Comparison of ENCODE assay signal across 32 cellular contexts in genomic region chr3:40287248-40287647, GRCh38.
"Had no signal": no experiment of that assay in that cellular context is flagged by ENCODE, and none has a peak within 500 bp of the region (broad histone marks: within the 10 kb centered on the region; RNA-seq: fewer than 3 reads in every experiment).

No MANE protein-coding gene starts in this region.

- H3K9me3 Mint-ChIP-seq: activated CD4-positive, alpha-beta T cell treated with anti-CD3 and anti-CD28 coated beads, Interleukin-2, amount 10 ng/mL, durations not matched to agents 24 days and 14 days; activated CD8-positive, alpha-beta T cell treated with anti-CD3 and anti-CD28 coated beads for 36 hours; central memory CD8-positive, alpha-beta T cell; T-helper 2 cell treated with Interferon-gamma antibody and Interleukin-4, amounts not matched to agents 5 μg/mL and 100 μg/mL, for 36 hours had no signal

- H3K27ac Mint-ChIP-seq: activated B cell treated with CpG ODN at 0.5 μM for 24 hours; activated CD4-positive, alpha-beta memory T cell treated with anti-CD3 and anti-CD28 coated beads for 36 hours; activated CD4-positive, alpha-beta T cell treated with anti-CD3 and anti-CD28 coated beads, Interleukin-2, amount 10 ng/mL, durations not matched to agents 24 days and 14 days; activated CD8-positive, alpha-beta T cell treated with anti-CD3 and anti-CD28 coated beads for 36 hours; activated naive CD4-positive, alpha-beta T cell treated with anti-CD3 and anti-CD28 coated beads for 36 hours; activated naive CD4-positive, alpha-beta T cell treated with anti-CD3 and anti-CD28 coated beads, Interleukin-2, amount 50 U/mL, for 72 hours; activated naive CD8-positive, alpha-beta T cell treated with anti-CD3 and anti-CD28 coated beads for 36 hours; T-helper 1 cell treated with Interleukin-12 subunit alpha and Interleukin-12 subunit beta and Interleukin-4 antibody, amounts not matched to agents 30 μg/mL and 1 μg/mL, for 36 hours; T-helper 2 cell treated with Interferon-gamma antibody and Interleukin-4, amounts not matched to agents 5 μg/mL and 100 μg/mL, for 36 hours had no signal

- H3K4me3 ChIP-seq: adrenal gland, body of pancreas, breast epithelium, cardiac muscle cell had no signal

- H3K4me3 Mint-ChIP-seq: activated B cell treated with CpG ODN at 0.5 μM for 24 hours; activated CD4-positive, alpha-beta memory T cell treated with anti-CD3 and anti-CD28 coated beads for 36 hours; activated CD4-positive, alpha-beta T cell treated with anti-CD3 and anti-CD28 coated beads, Interleukin-2, amount 10 ng/mL, durations not matched to agents 24 days and 14 days; activated CD8-positive, alpha-beta T cell treated with anti-CD3 and anti-CD28 coated beads for 36 hours; activated naive CD4-positive, alpha-beta T cell treated with anti-CD3 and anti-CD28 coated beads for 36 hours; activated naive CD8-positive, alpha-beta T cell treated with anti-CD3 and anti-CD28 coated beads for 36 hours; central memory CD8-positive, alpha-beta T cell; T-helper 1 cell treated with Interleukin-12 subunit alpha and Interleukin-12 subunit beta and Interleukin-4 antibody, amounts not matched to agents 30 μg/mL and 1 μg/mL, for 36 hours; T-helper 2 cell treated with Interferon-gamma antibody and Interleukin-4, amounts not matched to agents 5 μg/mL and 100 μg/mL, for 36 hours had no signal

- H3K27me3 ChIP-seq: adrenal gland, body of pancreas, brain microvascular endothelial cell, breast epithelium, cardiac muscle cell had no signal

- DNase-seq: activated B cell treated with CpG ODN at 0.5 μM for 24 hours; activated CD4-positive, alpha-beta memory T cell treated with anti-CD3 and anti-CD28 coated beads for 36 hours; activated CD4-positive, alpha-beta T cell treated with anti-CD3 and anti-CD28 coated beads for 4 hours; activated CD4-positive, alpha-beta T cell treated with anti-CD3 and anti-CD28 coated beads, Interleukin-2, amount 10 ng/mL, durations not matched to agents 24 days and 14 days; activated CD4-positive, alpha-beta T cell treated with anti-CD3 and anti-CD28 coated beads, Interleukin-2, amount 50 U/mL, for 1 hour; activated CD4-positive, alpha-beta T cell treated with anti-CD3 and anti-CD28 coated beads, Interleukin-2, amount 50 U/mL, for 4 hours; activated CD8-positive, alpha-beta memory T cell treated with anti-CD3 and anti-CD28 coated beads, Interleukin-2, amount 50 U/mL, for 4 hours; activated CD8-positive, alpha-beta T cell treated with anti-CD3 and anti-CD28 coated beads for 36 hours; activated effector memory CD4-positive, alpha-beta T cell treated with anti-CD3 and anti-CD28 coated beads, Interleukin-2, amount 50 U/mL, for 16 hours; activated gamma-delta T cell treated with Interleukin-2 at 50 U/mL for 16 hours; activated naive CD4-positive, alpha-beta T cell; activated naive CD4-positive, alpha-beta T cell treated with anti-CD3 and anti-CD28 coated beads for 36 hours; activated naive CD4-positive, alpha-beta T cell treated with anti-CD3 and anti-CD28 coated beads, Interleukin-2, amount 50 U/mL, for 16 hours; activated naive CD8-positive, alpha-beta T cell treated with anti-CD3 and anti-CD28 coated beads for 36 hours; activated T-cell treated with anti-CD3 and anti-CD28 coated beads for 4 hours; activated T-cell treated with anti-CD3 and anti-CD28 coated beads, Interleukin-2, amount 50 U/mL, for 1 hour; activated T-cell treated with anti-CD3 and anti-CD28 coated beads, Interleukin-2, amount 50 U/mL, for 48 hours; adrenal gland; amniotic stem cell; aorta; body of pancreas; brain microvascular endothelial cell; caudate nucleus; cerebellar nuclear complex; T-helper 1 cell; T-helper 9 cell had no signal

- H3K27me3 Mint-ChIP-seq: activated B cell treated with CpG ODN at 0.5 μM for 24 hours; activated CD4-positive, alpha-beta memory T cell treated with anti-CD3 and anti-CD28 coated beads for 36 hours; activated CD8-positive, alpha-beta T cell treated with anti-CD3 and anti-CD28 coated beads for 36 hours; activated naive CD8-positive, alpha-beta T cell treated with anti-CD3 and anti-CD28 coated beads for 36 hours; central memory CD8-positive, alpha-beta T cell had no signal

- ATAC-seq: activated CD8-positive, alpha-beta T cell treated with anti-CD3 and anti-CD28 coated beads for 36 hours; body of pancreas had no signal

- H3K4me1 Mint-ChIP-seq: activated B cell treated with CpG ODN at 0.5 μM for 24 hours; activated CD4-positive, alpha-beta T cell treated with anti-CD3 and anti-CD28 coated beads, Interleukin-2, amount 10 ng/mL, durations not matched to agents 24 days and 14 days; central memory CD8-positive, alpha-beta T cell had no signal

- H3K4me1 ChIP-seq: adrenal gland, body of pancreas, breast epithelium had no signal

- H3K36me3 ChIP-seq: adrenal gland, brain microvascular endothelial cell, breast epithelium, cardiac muscle cell had no signal

- H3K9me3 ChIP-seq: adrenal gland, body of pancreas had no signal
